ENCODE assay signal across 22 cellular contexts in genomic region chr14:56774503-56774902, GRCh38. TPM values are rescaled to one million over a fixed set of nuclear protein-coding genes. Genes with fewer than 3 reads are reported as not detected.
"Had no signal": no experiment of that assay in that cellular context is flagged by ENCODE, and none has a peak within 500 bp of the region (broad histone marks: within the 10 kb centered on the region; RNA-seq: fewer than 3 reads in every experiment).

No MANE protein-coding gene starts in this region.

- H3K27ac Mint-ChIP-seq: dendritic cell treated with granulocyte-macrophage colony-stimulating factor and Interleukin-4, amounts not matched to agents 40 ng/mL and 50 ng/mL, for 4 days; effector memory CD8-positive, alpha-beta T cell; nephron had no signal

- H3K27me3 ChIP-seq: esophagus squamous epithelium, stomach had no signal

- H3K4me3 Mint-ChIP-seq: dendritic cell treated with granulocyte-macrophage colony-stimulating factor and Interleukin-4, amounts not matched to agents 40 ng/mL and 50 ng/mL, for 4 days; effector memory CD8-positive, alpha-beta T cell; naive B cell; nephron had no signal

- ATAC-seq: effector memory CD8-positive, alpha-beta T cell; left cardiac atrium; left ventricle myocardium superior; psoas muscle had no signal

- DNase-seq: effector memory CD8-positive, alpha-beta T cell; esophagus squamous epithelium; foreskin fibroblast; kidney; left cardiac atrium; left ventricle myocardium superior; mesendoderm; naive B cell; psoas muscle; small intestine; stimulated activated CD4-positive, alpha-beta T cell treated with anti-CD3 and anti-CD28 coated beads, Interleukin-12 subunit alpha, Interleukin-12 subunit beta, amount 100 ng/mL, for 4 hours; stimulated activated naive CD4-positive, alpha-beta T cell; stomach; substantia nigra; transverse colon had no signal

- H3K9me3 ChIP-seq: esophagus squamous epithelium, psoas muscle, stomach, thoracic aorta, transverse colon had no signal

- H3K9me3 Mint-ChIP-seq: dendritic cell treated with granulocyte-macrophage colony-stimulating factor and Interleukin-4, amounts not matched to agents 40 ng/mL and 50 ng/mL, for 4 days had no signal

- H3K36me3 Mint-ChIP-seq: naive B cell had no signal

- H3K4me1 ChIP-seq: esophagus squamous epithelium, psoas muscle, stomach, transverse colon had no signal

- H3K4me3 ChIP-seq: esophagus squamous epithelium, psoas muscle, stomach, thoracic aorta, transverse colon had no signal

- H3K4me1 Mint-ChIP-seq: naive B cell, nephron had no signal

- H3K27ac ChIP-seq: esophagus squamous epithelium, psoas muscle, stomach, thoracic aorta, transverse colon had no signal

RNA-seq across cellular contexts. Expression of gene OTX2, which starts 35.8 kb away (rescaled TPM):
- total RNA-seq: epithelial cell of proximal tubule, esophagus squamous epithelium, kidney, left cardiac atrium, left ventricle myocardium superior, lung microvascular endothelial cell, omental fat pad, psoas muscle, stomach, thoracic aorta, transverse colon, ureter had no signal
- polyA plus RNA-seq: psoas muscle, small intestine, stomach had no signal
